ENCODE assay signal across 25 cellular contexts in genomic region chr1:203146042-203146369, GRCh38. TPM values are rescaled to one million over a fixed set of nuclear protein-coding genes. Genes with fewer than 3 reads are reported as not detected.
DNase-seq lines count a peak whose midpoint lies in the region; ATAC-seq and TF ChIP-seq lines count a peak whose summit lies in the region.
"Had no signal": no experiment of that assay in that cellular context is flagged by ENCODE, and none has a peak within 500 bp of the region (broad histone marks: within the 10 kb centered on the region; RNA-seq: fewer than 3 reads in every experiment).

No MANE protein-coding gene starts in this region.

- H2BK5ac ChIP-seq in mesendoderm (ENCODE audit: low read length) = no peak overlapping the region

- no peaks in the 10 kb centered on the region for H3K36me3 ChIP-seq in GM23338 (ENCODE audit: insufficient read depth)
- no peaks in the 10 kb centered on the region for H3K36me3 ChIP-seq in mesendoderm (ENCODE audit: control insufficient read depth, insufficient read depth, low read length)
- H3K36me3 ChIP-seq: SJSA1 had no signal

- no peaks in the 10 kb centered on the region for H3K36me3 Mint-ChIP-seq in GM23338 (ENCODE audit: low read depth)
- H3K36me3 Mint-ChIP-seq: CD8-positive, alpha-beta T cell had no signal

- no peak overlapping the region for H3K4me3 ChIP-seq in GM23338
- no peak overlapping the region for H3K4me3 ChIP-seq in mesendoderm (ENCODE audit: low read length)
- H3K4me3 ChIP-seq: A549, PC-9, SJSA1 had no signal

- H3K27me3 ChIP-seq in GM23338 (ENCODE audit: insufficient read depth) = no peaks in the 10 kb centered on the region
- H3K27me3 ChIP-seq in mesendoderm (ENCODE audit: insufficient read depth, low read length, poor library complexity) = no peaks in the 10 kb centered on the region
- H3K27me3 ChIP-seq: SJSA1 had no signal

- H3K4me1 Mint-ChIP-seq in GM23338 = peaks cover 57% of the 10 kb centered on the region

- H3K27ac ChIP-seq in GM23338 (ENCODE audit: low read depth) (no peak overlapping the region), cingulate gyrus (ENCODE audit: low read depth, low read length) (peak overlapping the region; percentile 35), mesendoderm (ENCODE audit: low read depth, low read length) (no peak overlapping the region), substantia nigra (ENCODE audit: low read depth, low read length, poor library complexity, severe bottlenecking) (peak overlapping the region; percentile 78)
- H3K27ac ChIP-seq: A549, C4-2B, PC-9, SJSA1 had no signal

- peaks cover 28% of the 10 kb centered on the region for H3K4me1 ChIP-seq in GM23338 (ENCODE audit: insufficient read depth)
- peaks cover 28% of the 10 kb centered on the region for H3K4me1 ChIP-seq in mesendoderm (ENCODE audit: control insufficient read depth, low read depth, low read length)
- H3K4me1 ChIP-seq: A549, Caco-2, SJSA1 had no signal

- peak; percentile 9 for DNase-seq in GM23338 (ENCODE audit: low spot score)
- no peak for DNase-seq in mesendoderm
- DNase-seq in substantia nigra (lab: John Stamatoyannopoulos, UW) = no peak
- DNase-seq in HUDEP-2 (lab: John Stamatoyannopoulos, UW; ENCODE audit: unreplicated experiment in 76 of 76) = no peak
- DNase-seq in HT-29 (ENCODE audit: low spot score) = no peak
- DNase-seq: AML-193; Caco-2; CD8-positive, alpha-beta T cell; GOT3; HCEC 1CT; IMR-90; KG1; MM.1S; NCI-H1417; NCI-H2029 treated with DMSO at 0.1 percent for 48 hours; NCI-H446 treated with DMSO at 0.1 percent for 48 hours; NCI-H526; PC-9; Right ventricle myocardium superior had no signal

- no peak overlapping the region for H4K8ac ChIP-seq in mesendoderm (ENCODE audit: low read depth, low read length)

- peak overlapping the region; percentile 30 for H3K56ac ChIP-seq in mesendoderm (ENCODE audit: low read length)

- H3K23ac ChIP-seq in mesendoderm (ENCODE audit: low read length) = no peak overlapping the region

- no peak overlapping the region for H4K5ac ChIP-seq in mesendoderm (ENCODE audit: low read length)

- no peaks in the 10 kb centered on the region for H3K9me2 ChIP-seq in GM23338 (ENCODE audit: insufficient read depth)

- H2AK5ac ChIP-seq in mesendoderm (ENCODE audit: low read length) = no peak overlapping the region

- no peak overlapping the region for H2BK15ac ChIP-seq in mesendoderm (replicated peaks; ENCODE audit: low read depth)

- H3K79me1 ChIP-seq in mesendoderm (ENCODE audit: low read length) = peaks cover 9% of the 10 kb centered on the region

- no peak overlapping the region for H3K9ac ChIP-seq in mesendoderm (ENCODE audit: low read length)

- peaks cover 2% of the 10 kb centered on the region; the same call in 1 of the 3 replicates for H3K9me3 Mint-ChIP-seq in GM23338

- H3K27ac Mint-ChIP-seq in GM23338 = no peak overlapping the region; the same call in 1 of the 2 replicates
- H3K27ac Mint-ChIP-seq: CD8-positive, alpha-beta T cell had no signal

- no peak overlapping the region for H3K18ac ChIP-seq in mesendoderm (ENCODE audit: low read length)

- peaks cover 14% of the 10 kb centered on the region for H3K27me3 Mint-ChIP-seq in GM23338 (ENCODE audit: insufficient read depth, low read depth, poor library complexity)

- H3K4me3 Mint-ChIP-seq in GM23338 = no peak overlapping the region
- H3K4me3 Mint-ChIP-seq: CD8-positive, alpha-beta T cell had no signal

- H3K4me2 ChIP-seq in GM23338 = no peak overlapping the region
- H3K4me2 ChIP-seq in mesendoderm (ENCODE audit: low read length) = no peak overlapping the region
- H3K4me2 ChIP-seq: A549, PC-9 had no signal

- no peak for ATAC-seq in GM23338
- no peak for ATAC-seq in GM19463 (IDR thresholded peaks at IDR 0.05; ENCODE audit: unreplicated experiment)
- ATAC-seq: A549; CD8-positive, alpha-beta T cell had no signal

- H4K20me1 ChIP-seq in GM23338 (replicated peaks; ENCODE audit: insufficient read depth) = no peaks in the 10 kb centered on the region

- H3K79me2 ChIP-seq in GM23338 (replicated peaks; ENCODE audit: insufficient read depth) = no peaks in the 10 kb centered on the region
- no peaks in the 10 kb centered on the region for H3K79me2 ChIP-seq in mesendoderm (ENCODE audit: control insufficient read depth, insufficient read depth, low read length)

- TF ChIP-seq CTCF in GM23338 (conservative IDR thresholded peaks at IDR 0.05; ENCODE audit: low read depth in 2 of 2) = no peak

- no peak overlapping the region for H3K4ac ChIP-seq in mesendoderm (ENCODE audit: low read depth, low read length)

- no CpG with 5 or more reads among the region's 2 CpGs for WGBS in mesendoderm (ENCODE audit: extremely low coverage, insufficient coverage, low lambda C conversion rate)

- H2BK120ac ChIP-seq in mesendoderm (ENCODE audit: low read depth, low read length) = no peak overlapping the region

- H3F3A ChIP-seq in GM23338 (replicated peaks; ENCODE audit: low read depth) = no peaks in the 10 kb centered on the region

- H2AFZ ChIP-seq in GM23338 = no peak overlapping the region
- H2AFZ ChIP-seq: PC-9 had no signal

TF ChIP-seq in GM23338, 12 proteins besides CTCF, POLR2A, EP300 and RAD21 (continues in another document):
- TF ChIP-seq EZH2 (IDR thresholded peaks at IDR 0.05; ENCODE audit: low read depth, unreplicated experiment) (no peak), EZH2phosphoT487 (IDR thresholded peaks at IDR 0.05; ENCODE audit: unreplicated experiment) (no peak), JUNB (IDR thresholded peaks at IDR 0.05; ENCODE audit: unreplicated experiment) (no peak), POLR2AphosphoS5 (IDR thresholded peaks at IDR 0.05; ENCODE audit: low read depth) (no peak), ETS1 (IDR thresholded peaks at IDR 0.05) (no peak)

RNA-seq across cellular contexts. Expression of gene ADORA1, which starts 18.5 kb away (rescaled TPM):
- total RNA-seq in GM23338 (2014; rRNA removed; shearing (Covaris generic)) = 1.8 and 3.8 TPM in 2 replicates
- polyA plus RNA-seq in GM23338 (2016; fragmentation: Nextera tagmentation; extraction: Ambion mirVana) = 0.63 and 1.5 TPM in 2 replicates
- 8.0 TPM for polyA plus RNA-seq in mesendoderm (2013, experiment 1 of 2)
- polyA plus RNA-seq in mesendoderm (2013, experiment 2 of 2) = 8.0 TPM
- total RNA-seq in HT-29 (2014; rRNA removed; shearing (Covaris generic)) = 0.89 TPM in 1 of 2 replicates, not detected in the other
- total RNA-seq: CD8-positive, alpha-beta T cell; SJSA1 had no signal

RNA-seq across cellular contexts. Expression of gene MYBPH, which starts 29.6 kb away (rescaled TPM):
- total RNA-seq in GM23338 (2014; rRNA removed; shearing (Covaris generic)) = not detected in 2 replicates
- polyA plus RNA-seq in GM23338 (2016; fragmentation: Nextera tagmentation; extraction: Ambion mirVana) = not detected in 2 replicates
- not detected for polyA plus RNA-seq in mesendoderm (2013, experiment 1 of 2)
- polyA plus RNA-seq in mesendoderm (2013, experiment 2 of 2) = 0.04 TPM
- total RNA-seq in HT-29 (2014; rRNA removed; shearing (Covaris generic)) = not detected in 2 replicates
- total RNA-seq: CD8-positive, alpha-beta T cell; IMR-90; PC-9; Right ventricle myocardium superior; SJSA1 had no signal
- polyA plus RNA-seq: A549, IMR-90 had no signal

RNA-seq across cellular contexts. Expression of gene CHI3L1, which starts 40.5 kb away (rescaled TPM):
- total RNA-seq in GM23338 (2014; rRNA removed; shearing (Covaris generic)) = 0.76 TPM in 1 of 2 replicates, not detected in the other
- polyA plus RNA-seq in GM23338 (2016; fragmentation: Nextera tagmentation; extraction: Ambion mirVana) = not detected in 2 replicates
- polyA plus RNA-seq in mesendoderm (2013, experiment 1 of 2) = 0.22 TPM
- 0.20 TPM for polyA plus RNA-seq in mesendoderm (2013, experiment 2 of 2)
- not detected in 2 replicates for total RNA-seq in HT-29 (2014; rRNA removed; shearing (Covaris generic))
- total RNA-seq: CD8-positive, alpha-beta T cell; IMR-90; PC-9; RPMI7951; SJSA1 had no signal

Comparison
In these comparisons a context has a peak if more than half of its experiments do, and no peak if none do; other contexts are left out.
1. H3K27ac ChIP-seq: peak in cingulate gyrus (single experiment) and substantia nigra (single experiment); none in GM23338 (single experiment) and mesendoderm (single experiment).